8 cellular contexts compared by ENCODE assay signal in the genomic region with DNA sequence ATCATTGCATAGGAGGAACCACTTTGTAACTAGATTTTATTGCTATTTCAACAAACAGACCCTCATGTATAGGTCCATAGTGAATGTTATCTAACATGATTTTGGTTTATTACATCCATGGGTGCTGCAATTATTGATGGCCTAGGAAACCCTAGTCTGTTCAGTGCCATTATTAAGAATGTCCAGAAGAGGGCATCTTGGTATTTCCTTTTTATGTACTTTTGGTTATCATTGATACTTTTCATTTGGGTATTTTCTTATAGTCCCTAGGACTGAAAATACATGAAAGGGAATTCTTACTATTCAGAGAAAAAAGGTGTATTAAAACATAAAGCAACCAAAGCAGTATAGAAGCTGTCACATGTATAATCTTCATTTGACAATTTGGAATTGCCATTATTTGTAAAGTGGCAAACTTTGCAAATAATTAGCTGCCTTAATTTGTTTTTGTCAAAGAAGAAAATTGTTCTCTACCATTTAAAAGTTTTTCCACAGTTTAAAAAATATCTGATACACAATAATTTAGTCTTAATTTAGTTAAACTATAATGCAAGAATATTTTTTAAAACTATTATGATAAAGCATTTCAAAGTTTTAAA. TPM values are rescaled to one million over a fixed set of nuclear protein-coding genes. Genes with fewer than 3 reads are reported as not detected.
A peak's percentile ranks its signal among the peaks of the same experiment; 100 is the strongest.
DNase-seq lines count a peak whose midpoint lies in the region; ATAC-seq and TF ChIP-seq lines count a peak whose summit lies in the region.

No MANE protein-coding gene starts in this region.

- TF ChIP-seq CTCF in GM12874 (IDR thresholded peaks at IDR 0.05; ENCODE audit: insufficient read depth, low read depth, low read length) (peak; percentile 29; the same call in 1 of the 2 replicates), mammary epithelial cell (conservative IDR thresholded peaks at IDR 0.05 in 1 of 2, IDR thresholded peaks at IDR 0.05 in 1 of 2; ENCODE audit: extremely low read depth in 1 of 2, insufficient read depth in 1 of 2, low read depth in 1 of 2, low read length in 2 of 2) (peak; percentile 55 to 63)

- CTCF ChIA-PET in mammary epithelial cell (lab: Charles Lee; ENCODE audit: low non-redundant PET) = no interaction called here

- H3K4me1 ChIP-seq in mammary epithelial cell (ENCODE audit: insufficient read depth, low read length) = no peaks in the 10 kb centered on the region

- H2AFZ ChIP-seq in mammary epithelial cell (ENCODE audit: low read depth, low read length) = no peak overlapping the region

- intact Hi-C loops in mammary epithelial cell (cut with micrococcal nuclease) = loop anchor here (1.0 to 5.0 kb wide), 3 partner anchors 49 to 201 kb away; no protein-coding TSS in a partner anchor

- H4K20me1 ChIP-seq in mammary epithelial cell (ENCODE audit: insufficient read depth, low read length) = no peaks in the 10 kb centered on the region

- DNase-seq in A172 (ENCODE audit: low spot score) (peak; percentile 22), NCI-H460 (ENCODE audit: extremely low read depth, low read depth) (peak; percentile 25), mammary epithelial cell (no peak), lung microvascular endothelial cell (ENCODE audit: low read depth in 2 of 2) (peak; percentile 55 to 59), kidney glomerular epithelial cell (lab: John Stamatoyannopoulos, UW) (no peak)
- no peak for DNase-seq in stimulated activated CD4-positive, alpha-beta T cell treated with anti-CD3 and anti-CD28 coated beads, Interleukin-1b, Interleukin-23, amount 100 ng/mL, for 48 hours

- no peaks in the 10 kb centered on the region for H3K79me2 ChIP-seq in mammary epithelial cell (ENCODE audit: insufficient read depth, low read length)

- no peak overlapping the region for H3K4me2 ChIP-seq in mammary epithelial cell (ENCODE audit: insufficient read depth, low read depth, low read length)

- no peak overlapping the region for H3K27ac ChIP-seq in mammary epithelial cell (ENCODE audit: insufficient read depth, low read depth, low read length)

- H3K9ac ChIP-seq in mammary epithelial cell (ENCODE audit: insufficient read depth, low read length) = no peak overlapping the region

- dilution Hi-C loops in mammary epithelial cell (cut with HindIII; ENCODE audit: low sequenced_read_pairs) = no loop called here

- H3K9me3 ChIP-seq in mammary epithelial cell (replicated peaks; ENCODE audit: insufficient read depth, low read length) = no peaks in the 10 kb centered on the region

- ATAC-seq in GM18502 (IDR thresholded peaks at IDR 0.05; ENCODE audit: poor library complexity, unreplicated experiment) = no peak

- H3K27me3 ChIP-seq in mammary epithelial cell (ENCODE audit: insufficient read depth, low read length) = no peaks in the 10 kb centered on the region

- peaks cover 9% of the 10 kb centered on the region for H3K36me3 ChIP-seq in mammary epithelial cell (ENCODE audit: insufficient read depth, low read length)

- in situ Hi-C loops in mammary epithelial cell (cut with MboI; ENCODE audit: low sequenced_read_pairs in 2 of 2) = loop anchor here (10.0 kb wide), 1 partner anchor 201 kb away; no protein-coding TSS in a partner anchor

- BruUV-seq in mammary epithelial cell (replicated peaks; lab: Mats Ljungman, UMichigan) = no TSS peak

- H3K4me3 ChIP-seq in mammary epithelial cell (replicated peaks in 1 of 3; ENCODE audit: insufficient read depth in 1 of 3, low read depth in 2 of 3, low read length in 3 of 3) = no peak overlapping the region

RNA-seq across cellular contexts. Expression of gene CNOT10, which starts 48.7 kb away (rescaled TPM):
- 34.4 and 44.8 TPM in 2 replicates for total RNA-seq in A172 (2014; rRNA removed; shearing (Covaris generic))
- 28.5 and 33.0 TPM in 2 replicates for total RNA-seq in NCI-H460 (2014; rRNA removed; shearing (Covaris generic))
- polyA plus RNA-seq in NCI-H460 (2014; cell fraction: nucleus; rRNA removed) = 20.7 and 31.2 TPM in 2 replicates
- total RNA-seq in mammary epithelial cell (10 to 100 TPM; 21.3 to 31.6 TPM), lung microvascular endothelial cell (18.7 and 26.2 TPM in 2 replicates)
- 25.0 TPM for polyA plus RNA-seq in mammary epithelial cell
- 25.3 TPM for polyA minus RNA-seq in mammary epithelial cell

Comparison
In these comparisons a context has a peak if more than half of its experiments do, and no peak if none do; other contexts are left out.
1. DNase-seq: peak in A172 (single experiment), NCI-H460 (single experiment) and lung microvascular endothelial cell (2 of 2); none in mammary epithelial cell (single experiment), stimulated activated CD4-positive, alpha-beta T cell treated with anti-CD3 and anti-CD28 coated beads, Interleukin-1b, Interleukin-23, amount 100 ng/mL, for 48 hours (single experiment) and kidney glomerular epithelial cell (single experiment).